28 cellular contexts compared by ENCODE assay signal in the genomic region with DNA sequence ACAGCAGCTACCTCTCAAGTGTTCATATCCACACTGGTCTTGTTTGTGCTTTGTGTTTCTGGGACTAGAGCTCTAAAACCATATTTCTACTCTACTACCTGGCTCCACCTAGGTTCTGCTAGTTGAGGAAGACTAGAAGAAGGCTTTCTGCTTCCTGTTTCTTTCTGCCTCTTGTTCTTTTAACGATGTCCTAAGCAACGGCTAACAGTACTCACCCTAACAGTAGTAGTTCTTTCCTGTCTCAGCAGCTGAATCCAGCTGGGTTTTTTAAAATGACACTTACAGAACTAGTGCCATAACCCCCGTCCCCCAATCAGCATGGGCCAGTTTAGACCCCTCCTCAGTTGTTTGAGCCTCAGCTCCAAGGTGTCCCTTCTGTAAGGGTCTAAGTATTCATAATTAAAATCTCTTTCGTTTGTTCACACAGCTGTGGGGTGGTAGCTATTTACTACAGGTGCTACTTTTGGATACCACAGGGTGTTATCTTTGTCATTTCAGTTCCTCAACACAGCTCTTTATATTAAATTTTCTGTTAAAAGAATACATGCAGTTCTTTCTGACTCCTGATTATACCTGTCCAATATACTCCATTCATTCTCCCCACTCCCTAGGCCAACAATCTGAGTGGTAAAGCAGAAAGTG.
"Had no signal": no experiment of that assay in that cellular context is flagged by ENCODE, and none has a peak within 500 bp of the region (broad histone marks: within the 10 kb centered on the region; RNA-seq: fewer than 3 reads in every experiment).

No MANE protein-coding gene starts in this region.

- H3K36me3 ChIP-seq: ascending aorta had no signal

- H3K4me1 Mint-ChIP-seq: activated CD4-positive, alpha-beta T cell treated with anti-CD3 and anti-CD28 coated beads, Interleukin-2, amount 10 ng/mL, durations not matched to agents 24 days and 14 days; activated CD8-positive, alpha-beta memory T cell treated with anti-CD3 and anti-CD28 coated beads, Interleukin-2, amount 10 ng/mL, durations not matched to agents 7 days and 5 days; activated naive CD8-positive, alpha-beta T cell treated with anti-CD3 and anti-CD28 coated beads, Interleukin-2, amount 50 U/mL, for 24 hours; T-cell had no signal

- H3K4me3 Mint-ChIP-seq: activated B cell treated with CpG ODN at 0.5 μM for 24 hours; activated CD4-positive, alpha-beta T cell treated with anti-CD3 and anti-CD28 coated beads, Interleukin-2, amount 10 ng/mL, durations not matched to agents 24 days and 14 days; activated CD8-positive, alpha-beta memory T cell treated with anti-CD3 and anti-CD28 coated beads, Interleukin-2, amount 10 ng/mL, durations not matched to agents 7 days and 5 days; activated naive CD8-positive, alpha-beta T cell treated with anti-CD3 and anti-CD28 coated beads, Interleukin-2, amount 50 U/mL, for 24 hours; activated T-cell treated with anti-CD3 and anti-CD28 coated beads, Interleukin-2, amount 50 U/mL, for 24 hours; activated T-helper 1 cell treated with anti-CD3 and anti-CD28 coated beads, Interleukin-12 subunit alpha, Interleukin-12 subunit beta, Interleukin-2, Interleukin-4 antibody, amounts not matched to agents 30 ng/mL and 10 ng/mL and 1 ng/mL, durations not matched to agents 14 hours and 24 hours and 36 hours; T-cell had no signal

- H3K27ac Mint-ChIP-seq: activated B cell treated with CpG ODN at 0.5 μM for 24 hours; activated CD4-positive, alpha-beta T cell treated with anti-CD3 and anti-CD28 coated beads, Interleukin-2, amount 10 ng/mL, durations not matched to agents 24 days and 14 days; activated CD8-positive, alpha-beta memory T cell treated with anti-CD3 and anti-CD28 coated beads, Interleukin-2, amount 10 ng/mL, durations not matched to agents 7 days and 5 days; activated naive CD4-positive, alpha-beta T cell treated with anti-CD3 and anti-CD28 coated beads, Interleukin-2, amount 50 U/mL, for 72 hours; activated naive CD8-positive, alpha-beta T cell treated with anti-CD3 and anti-CD28 coated beads, Interleukin-2, amount 50 U/mL, for 24 hours; activated T-cell treated with anti-CD3 and anti-CD28 coated beads, Interleukin-2, amount 50 U/mL, for 24 hours; activated T-helper 1 cell treated with anti-CD3 and anti-CD28 coated beads, Interleukin-12 subunit alpha, Interleukin-12 subunit beta, Interleukin-2, Interleukin-4 antibody, amounts not matched to agents 30 ng/mL and 10 ng/mL and 1 ng/mL, durations not matched to agents 14 hours and 24 hours and 36 hours; T-cell had no signal

- DNase-seq: activated B cell treated with CpG ODN at 0.5 μM for 24 hours; activated CD4-positive, alpha-beta T cell treated with anti-CD3 and anti-CD28 coated beads for 1 hour; activated CD4-positive, alpha-beta T cell treated with anti-CD3 and anti-CD28 coated beads, Interleukin-2, amount 10 ng/mL, durations not matched to agents 24 days and 14 days; activated CD4-positive, alpha-beta T cell treated with anti-CD3 and anti-CD28 coated beads, Interleukin-2, amount 50 U/mL, for 48 hours; activated CD8-positive, alpha-beta memory T cell treated with anti-CD3 and anti-CD28 coated beads, Interleukin-2, amount 10 ng/mL, durations not matched to agents 7 days and 5 days; activated effector memory CD4-positive, alpha-beta T cell treated with Interleukin-2 at 50 U/mL for 16 hours; activated naive CD4-positive, alpha-beta T cell; activated naive CD8-positive, alpha-beta T cell treated with anti-CD3 and anti-CD28 coated beads, Interleukin-2, amount 50 U/mL, for 24 hours; activated T-cell treated with anti-CD3 and anti-CD28 coated beads, Interleukin-2, amount 50 U/mL, for 24 hours; amniotic stem cell; body of pancreas; central memory CD4-positive, alpha-beta T cell; NCI-H1105; NCI-H1436 treated with DMSO at 0.1 percent for 48 hours; NCI-H187; NCI-H2081 treated with DMSO at 0.1 percent for 48 hours; NCI-H446; NCI-H524; PC-9; SIG-M5; T-cell; T-helper 2 cell; T1000 had no signal

- ATAC-seq: activated CD8-positive, alpha-beta memory T cell treated with anti-CD3 and anti-CD28 coated beads, Interleukin-2, amount 10 ng/mL, durations not matched to agents 7 days and 5 days; activated naive CD4-positive, alpha-beta T cell treated with anti-CD3 and anti-CD28 coated beads, Interleukin-2, amount 50 U/mL, for 72 hours; activated naive CD8-positive, alpha-beta T cell treated with anti-CD3 and anti-CD28 coated beads, Interleukin-2, amount 50 U/mL, for 24 hours; body of pancreas; T-cell had no signal

- H3K36me3 Mint-ChIP-seq: activated CD8-positive, alpha-beta memory T cell treated with anti-CD3 and anti-CD28 coated beads, Interleukin-2, amount 10 ng/mL, durations not matched to agents 7 days and 5 days; T-cell had no signal

- H2AFZ ChIP-seq: PC-9 had no signal

- H3K4me3 ChIP-seq: ascending aorta, body of pancreas, PC-9 had no signal

- FAIRE-seq: bronchial epithelial cell, TTC549 had no signal

- H3K27ac ChIP-seq: ascending aorta, body of pancreas, PC-9 had no signal

- H3K9me3 ChIP-seq: body of pancreas had no signal

- H3K4me2 ChIP-seq: PC-9 had no signal

- H3K4me1 ChIP-seq: ascending aorta, body of pancreas had no signal

- H3K27me3 ChIP-seq: ascending aorta, body of pancreas had no signal

- H3K27me3 Mint-ChIP-seq: activated B cell treated with CpG ODN at 0.5 μM for 24 hours; activated CD4-positive, alpha-beta T cell treated with anti-CD3 and anti-CD28 coated beads, Interleukin-2, amount 10 ng/mL, durations not matched to agents 24 days and 14 days; activated CD8-positive, alpha-beta memory T cell treated with anti-CD3 and anti-CD28 coated beads, Interleukin-2, amount 10 ng/mL, durations not matched to agents 7 days and 5 days; activated naive CD8-positive, alpha-beta T cell treated with anti-CD3 and anti-CD28 coated beads, Interleukin-2, amount 50 U/mL, for 24 hours; activated T-cell treated with anti-CD3 and anti-CD28 coated beads, Interleukin-2, amount 50 U/mL, for 24 hours; T-cell had no signal
